In genomic region chr11:109221190-109221589, GRCh38 we compare ENCODE assay signal across 24 cellular contexts.
"Had no signal": no experiment of that assay in that cellular context is flagged by ENCODE, and none has a peak within 500 bp of the region (broad histone marks: within the 10 kb centered on the region; RNA-seq: fewer than 3 reads in every experiment).

No MANE protein-coding gene starts in this region.

- H3K27ac ChIP-seq: colonic mucosa, coronary artery, dorsolateral prefrontal cortex, epithelial cell of prostate, esophagus muscularis mucosa, esophagus squamous epithelium, foreskin keratinocyte, gastrocnemius medialis, gastroesophageal sphincter, heart left ventricle, heart right ventricle had no signal

- H3K36me3 ChIP-seq: colonic mucosa, esophagus muscularis mucosa, esophagus squamous epithelium, gastrocnemius medialis, gastroesophageal sphincter, heart left ventricle, heart right ventricle had no signal

- ATAC-seq: effector memory CD8-positive, alpha-beta T cell; esophagus mucosa; foreskin keratinocyte; gastrocnemius medialis; gastroesophageal sphincter; heart left ventricle; heart right ventricle had no signal

- H3K9me3 ChIP-seq: colonic mucosa, esophagus muscularis mucosa, esophagus squamous epithelium, gastrocnemius medialis had no signal

- DNase-seq: colonic mucosa; cortex of kidney; dermis blood vessel endothelial cell; dorsolateral prefrontal cortex; effector CD4-positive, alpha-beta T cell; effector CD8-positive, alpha-beta T cell; effector memory CD4-positive, alpha-beta T cell; effector memory CD8-positive, alpha-beta T cell; endodermal cell; erythroblast; esophagus squamous epithelium; foreskin fibroblast; foreskin keratinocyte; foreskin melanocyte; gastrocnemius medialis; glutamatergic neuron; head of caudate nucleus; heart right ventricle had no signal

- H3K4me1 ChIP-seq: colonic mucosa, esophagus muscularis mucosa, esophagus squamous epithelium, foreskin keratinocyte, gastrocnemius medialis, gastroesophageal sphincter, heart left ventricle, heart right ventricle had no signal

- H3K27me3 ChIP-seq: colonic mucosa, dorsolateral prefrontal cortex, esophagus muscularis mucosa, esophagus squamous epithelium, foreskin keratinocyte, gastrocnemius medialis, gastroesophageal sphincter, heart left ventricle, heart right ventricle had no signal

- H3K4me3 ChIP-seq: colonic mucosa, coronary artery, dorsolateral prefrontal cortex, esophagus muscularis mucosa, esophagus squamous epithelium, gastrocnemius medialis, gastroesophageal sphincter, heart left ventricle, heart right ventricle had no signal
